26 cellular contexts compared by ENCODE assay signal in genomic region chr12:10966314-10966713, GRCh38. TPM values are rescaled to one million over a fixed set of nuclear protein-coding genes. Genes with fewer than 3 reads are reported as not detected.
"Had no signal": no experiment of that assay in that cellular context is flagged by ENCODE, and none has a peak within 500 bp of the region (broad histone marks: within the 10 kb centered on the region; RNA-seq: fewer than 3 reads in every experiment).

No MANE protein-coding gene starts in this region.

- FAIRE-seq: HTR-8/SVneo, K562, RCC 7860 had no signal

- H3K36me3 ChIP-seq: SJSA1 had no signal

- DNase-seq: Kasumi-1, MM.1S, NCI-H1092 treated with DMSO at 0.1 percent for 48 hours, NCI-H1436, NCI-H187, NCI-H2029, NCI-H2081 treated with DMSO at 0.1 percent for 48 hours, NCI-H2171, NCI-H226, NCI-H446, NCI-H510A, NCI-H524 treated with DMSO at 0.1 percent for 48 hours, NCI-H69, NCI-H774, Right ventricle myocardium superior, RPMI8226, SIG-M5 had no signal

- H3K27ac ChIP-seq: HL-60, KMS-11, SJSA1, SK-N-MC had no signal

- H3K4me3 Mint-ChIP-seq: IgD-negative memory B cell had no signal

- H3K4me2 ChIP-seq: KMS-11 had no signal

- H3K27me3 ChIP-seq: SJSA1 had no signal

- H3K9me3 ChIP-seq: SJSA1 had no signal

- H3K27me3 Mint-ChIP-seq: IgD-negative memory B cell had no signal

- H3K36me3 Mint-ChIP-seq: IgD-negative memory B cell had no signal

- ATAC-seq: K562 had no signal

- H3K9ac ChIP-seq: KMS-11 had no signal

- H3K4me3 ChIP-seq: K562, SJSA1, SK-N-MC had no signal

RNA-seq across cellular contexts. Expression of gene PRH2, which starts 37.3 kb away (rescaled TPM):
- total RNA-seq: K562, M059J, Right ventricle myocardium superior, SJSA1 had no signal
